1 cellular context compared by ENCODE assay signal in genomic region chr1:22976461-22977243, GRCh38.
TF ChIP-seq lines count a peak whose summit lies in the region.

No MANE protein-coding gene starts in this region.

TF ChIP-seq in H1, 55 proteins besides CTCF, POLR2A, EP300 and RAD21:
- TF ChIP-seq NANOG (IDR thresholded peaks at IDR 0.05; ENCODE audit: insufficient read depth, low read depth, low read length, poor library complexity, severe bottlenecking), result no peak
- TF ChIP-seq SAP30 (IDR thresholded peaks at IDR 0.05; ENCODE audit: insufficient read depth, insufficient replicate concordance, low read length), result no peak
- TF ChIP-seq YY1 (IDR thresholded peaks at IDR 0.05; ENCODE audit: low read depth, low read length), result peak; percentile 93
- TF ChIP-seq BRCA1 (IDR thresholded peaks at IDR 0.05; ENCODE audit: low read depth, low read length), result no peak
- TF ChIP-seq CHD1 (IDR thresholded peaks at IDR 0.05; ENCODE audit: low read depth, low read length), result no peak
- no peak for TF ChIP-seq CBX5 (IDR thresholded peaks at IDR 0.05; ENCODE audit: low read depth, low read length)
- TF ChIP-seq TBP (IDR thresholded peaks at IDR 0.05; ENCODE audit: low read depth, low read length), result no peak; the same call in 1 of the 2 replicates
- TF ChIP-seq PHF8 (conservative IDR thresholded peaks at IDR 0.05; ENCODE audit: low read depth, low read length), result no peak
- peak; percentile 73; the same call in 1 of the 2 replicates for TF ChIP-seq KDM1A (IDR thresholded peaks at IDR 0.05; ENCODE audit: borderline replicate concordance, low read length)
- TF ChIP-seq HDAC2 (IDR thresholded peaks at IDR 0.05; ENCODE audit: borderline replicate concordance in 1 of 2, low read depth in 2 of 2, low read length in 2 of 2), result no peak
- TF ChIP-seq SIRT6 (IDR thresholded peaks at IDR 0.05; ENCODE audit: low read length), result no peak
- peak; percentile 44; the same call in 1 of the 2 replicates for TF ChIP-seq TEAD4 (IDR thresholded peaks at IDR 0.05; ENCODE audit: low read depth, low read length)
- TF ChIP-seq BCL11A (IDR thresholded peaks at IDR 0.05; ENCODE audit: low read depth in 2 of 2, low read length in 2 of 2), result no peak
- TF ChIP-seq NRF1 (IDR thresholded peaks at IDR 0.05; ENCODE audit: low read depth, low read length), result no peak
- no peak for TF ChIP-seq ATF3 (IDR thresholded peaks at IDR 0.05; ENCODE audit: insufficient read depth, low read depth, low read length)
- no peak for TF ChIP-seq SRF (IDR thresholded peaks at IDR 0.05; ENCODE audit: low read depth, low read length)
- TF ChIP-seq FOSL1 (IDR thresholded peaks at IDR 0.05; ENCODE audit: insufficient read depth, low read depth, low read length), result no peak
- peak; percentile 80 for TF ChIP-seq CREB1 (IDR thresholded peaks at IDR 0.05)
- no peak for TF ChIP-seq CHD7 (IDR thresholded peaks at IDR 0.05; ENCODE audit: insufficient replicate concordance, low read length)
- no peak for TF ChIP-seq EZH2 (IDR thresholded peaks at IDR 0.05; ENCODE audit: low read depth, low read length, severe bottlenecking)
- no peak for TF ChIP-seq TAF7 (optimal IDR thresholded peaks at IDR 0.05; ENCODE audit: borderline replicate concordance, low read depth, low read length)
- TF ChIP-seq RNF2 (IDR thresholded peaks at IDR 0.05; ENCODE audit: borderline replicate concordance, low read depth, low read length, missing control alignments, poor library complexity, severe bottlenecking), result no peak
- TF ChIP-seq ZNF274 (IDR thresholded peaks at IDR 0.05; ENCODE audit: borderline replicate concordance, extremely low read depth, low read length), result no peak
- TF ChIP-seq GTF2F1 (IDR thresholded peaks at IDR 0.05; ENCODE audit: borderline replicate concordance, low read depth, low read length), result no peak
- TF ChIP-seq EGR1 (IDR thresholded peaks at IDR 0.05; ENCODE audit: borderline replicate concordance, low read depth, low read length), result no peak
- peak; percentile 65 for TF ChIP-seq TAF1 (IDR thresholded peaks at IDR 0.05; ENCODE audit: low read depth, low read length)
- TF ChIP-seq SP4 (IDR thresholded peaks at IDR 0.05; ENCODE audit: low read length), result no peak
- TF ChIP-seq BACH1 (IDR thresholded peaks at IDR 0.05; ENCODE audit: low read length), result no peak
- no peak for TF ChIP-seq CHD2 (IDR thresholded peaks at IDR 0.05; ENCODE audit: low read length)
- TF ChIP-seq POU5F1 (IDR thresholded peaks at IDR 0.05; ENCODE audit: low read depth, low read length), result no peak
- TF ChIP-seq ASH2L (IDR thresholded peaks at IDR 0.05; ENCODE audit: low read length), result no peak
- no peak for TF ChIP-seq HDAC6 (IDR thresholded peaks at IDR 0.05; ENCODE audit: low read depth, low read length)
- TF ChIP-seq KDM5A (IDR thresholded peaks at IDR 0.05; ENCODE audit: low read length), result no peak
